2 cellular contexts compared by ENCODE assay signal in the genomic region with DNA sequence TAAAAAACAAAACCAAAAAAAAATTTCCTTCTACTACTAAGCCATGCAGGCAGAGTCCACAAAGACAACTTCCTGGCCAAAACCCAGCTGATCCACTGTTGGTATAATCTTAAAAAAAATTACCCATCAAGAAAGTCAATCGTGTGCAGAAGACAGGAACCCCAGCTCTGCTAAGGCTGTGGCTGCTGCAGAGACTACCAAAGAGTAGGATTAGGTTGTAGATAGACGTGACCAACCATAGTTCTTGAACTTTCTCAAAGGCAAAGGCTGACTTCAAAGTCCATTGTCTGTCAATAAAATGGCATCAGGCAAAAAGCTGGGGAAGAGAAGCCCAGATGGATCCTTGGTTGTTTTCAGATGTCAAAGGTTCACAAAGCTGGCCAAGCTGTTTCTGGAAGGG.
TF ChIP-seq lines count a peak whose summit lies in the region.

No MANE protein-coding gene starts in this region.

TF ChIP-seq in WTC11, 78 proteins besides CTCF, POLR2A, EP300 and RAD21:
- TF ChIP-seq ZNF121 (CRISPR knock-in tag; IDR thresholded peaks at IDR 0.05) (no peak), ZNF219 (CRISPR knock-in tag; IDR thresholded peaks at IDR 0.05; ENCODE audit: borderline replicate concordance) (no peak), ELF4 (CRISPR knock-in tag; IDR thresholded peaks at IDR 0.05; ENCODE audit: low read depth) (no peak), OVOL2 (CRISPR knock-in tag; IDR thresholded peaks at IDR 0.05; ENCODE audit: borderline replicate concordance) (no peak), GABPB1 (CRISPR knock-in tag; IDR thresholded peaks at IDR 0.05) (no peak), ESRRA (CRISPR knock-in tag; IDR thresholded peaks at IDR 0.05; ENCODE audit: borderline replicate concordance) (no peak), ZNF671 (CRISPR knock-in tag; IDR thresholded peaks at IDR 0.05) (no peak), NFE2L1 (CRISPR knock-in tag; IDR thresholded peaks at IDR 0.05) (no peak), NR3C1 (CRISPR knock-in tag; conservative IDR thresholded peaks at IDR 0.05; ENCODE audit: low read depth) (no peak), GRHL2 (CRISPR knock-in tag; IDR thresholded peaks at IDR 0.05; ENCODE audit: insufficient replicate concordance, severe bottlenecking) (no peak), TEAD4 (CRISPR knock-in tag; IDR thresholded peaks at IDR 0.05) (no peak), TP53 (CRISPR knock-in tag; IDR thresholded peaks at IDR 0.05) (no peak)
- TF ChIP-seq, protein P1, sequence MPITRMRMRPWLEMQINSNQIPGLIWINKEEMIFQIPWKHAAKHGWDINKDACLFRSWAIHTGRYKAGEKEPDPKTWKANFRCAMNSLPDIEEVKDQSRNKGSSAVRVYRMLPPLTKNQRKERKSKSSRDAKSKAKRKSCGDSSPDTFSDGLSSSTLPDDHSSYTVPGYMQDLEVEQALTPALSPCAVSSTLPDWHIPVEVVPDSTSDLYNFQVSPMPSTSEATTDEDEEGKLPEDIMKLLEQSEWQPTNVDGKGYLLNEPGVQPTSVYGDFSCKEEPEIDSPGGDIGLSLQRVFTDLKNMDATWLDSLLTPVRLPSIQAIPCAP (CRISPR knock-in tag; IDR thresholded peaks at IDR 0.05), result no peak
- TF ChIP-seq, protein P2, sequence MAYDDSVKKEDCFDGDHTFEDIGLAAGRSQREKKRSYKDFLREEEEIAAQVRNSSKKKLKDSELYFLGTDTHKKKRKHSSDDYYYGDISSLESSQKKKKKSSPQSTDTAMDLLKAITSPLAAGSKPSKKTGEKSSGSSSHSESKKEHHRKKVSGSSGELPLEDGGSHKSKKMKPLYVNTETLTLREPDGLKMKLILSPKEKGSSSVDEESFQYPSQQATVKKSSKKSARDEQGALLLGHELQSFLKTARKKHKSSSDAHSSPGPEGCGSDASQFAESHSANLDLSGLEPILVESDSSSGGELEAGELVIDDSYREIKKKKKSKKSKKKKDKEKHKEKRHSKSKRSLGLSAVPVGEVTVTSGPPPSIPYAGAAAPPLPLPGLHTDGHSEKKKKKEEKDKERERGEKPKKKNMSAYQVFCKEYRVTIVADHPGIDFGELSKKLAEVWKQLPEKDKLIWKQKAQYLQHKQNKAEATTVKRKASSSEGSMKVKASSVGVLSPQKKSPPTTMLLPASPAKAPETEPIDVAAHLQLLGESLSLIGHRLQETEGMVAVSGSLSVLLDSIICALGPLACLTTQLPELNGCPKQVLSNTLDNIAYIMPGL (CRISPR knock-in tag; IDR thresholded peaks at IDR 0.05), result no peak
- TF ChIP-seq, protein P3, sequence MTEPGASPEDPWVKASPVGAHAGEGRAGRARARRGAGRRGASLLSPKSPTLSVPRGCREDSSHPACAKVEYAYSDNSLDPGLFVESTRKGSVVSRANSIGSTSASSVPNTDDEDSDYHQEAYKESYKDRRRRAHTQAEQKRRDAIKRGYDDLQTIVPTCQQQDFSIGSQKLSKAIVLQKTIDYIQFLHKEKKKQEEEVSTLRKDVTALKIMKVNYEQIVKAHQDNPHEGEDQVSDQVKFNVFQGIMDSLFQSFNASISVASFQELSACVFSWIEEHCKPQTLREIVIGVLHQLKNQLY (CRISPR knock-in tag; IDR thresholded peaks at IDR 0.05), result no peak
- TF ChIP-seq, protein P4, sequence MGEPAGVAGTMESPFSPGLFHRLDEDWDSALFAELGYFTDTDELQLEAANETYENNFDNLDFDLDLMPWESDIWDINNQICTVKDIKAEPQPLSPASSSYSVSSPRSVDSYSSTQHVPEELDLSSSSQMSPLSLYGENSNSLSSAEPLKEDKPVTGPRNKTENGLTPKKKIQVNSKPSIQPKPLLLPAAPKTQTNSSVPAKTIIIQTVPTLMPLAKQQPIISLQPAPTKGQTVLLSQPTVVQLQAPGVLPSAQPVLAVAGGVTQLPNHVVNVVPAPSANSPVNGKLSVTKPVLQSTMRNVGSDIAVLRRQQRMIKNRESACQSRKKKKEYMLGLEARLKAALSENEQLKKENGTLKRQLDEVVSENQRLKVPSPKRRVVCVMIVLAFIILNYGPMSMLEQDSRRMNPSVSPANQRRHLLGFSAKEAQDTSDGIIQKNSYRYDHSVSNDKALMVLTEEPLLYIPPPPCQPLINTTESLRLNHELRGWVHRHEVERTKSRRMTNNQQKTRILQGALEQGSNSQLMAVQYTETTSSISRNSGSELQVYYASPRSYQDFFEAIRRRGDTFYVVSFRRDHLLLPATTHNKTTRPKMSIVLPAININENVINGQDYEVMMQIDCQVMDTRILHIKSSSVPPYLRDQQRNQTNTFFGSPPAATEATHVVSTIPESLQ (CRISPR knock-in tag; IDR thresholded peaks at IDR 0.05), result no peak
- TF ChIP-seq, protein P5, sequence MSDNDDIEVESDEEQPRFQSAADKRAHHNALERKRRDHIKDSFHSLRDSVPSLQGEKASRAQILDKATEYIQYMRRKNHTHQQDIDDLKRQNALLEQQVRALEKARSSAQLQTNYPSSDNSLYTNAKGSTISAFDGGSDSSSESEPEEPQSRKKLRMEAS (CRISPR knock-in tag; IDR thresholded peaks at IDR 0.05), result no peak
- TF ChIP-seq, protein P6, sequence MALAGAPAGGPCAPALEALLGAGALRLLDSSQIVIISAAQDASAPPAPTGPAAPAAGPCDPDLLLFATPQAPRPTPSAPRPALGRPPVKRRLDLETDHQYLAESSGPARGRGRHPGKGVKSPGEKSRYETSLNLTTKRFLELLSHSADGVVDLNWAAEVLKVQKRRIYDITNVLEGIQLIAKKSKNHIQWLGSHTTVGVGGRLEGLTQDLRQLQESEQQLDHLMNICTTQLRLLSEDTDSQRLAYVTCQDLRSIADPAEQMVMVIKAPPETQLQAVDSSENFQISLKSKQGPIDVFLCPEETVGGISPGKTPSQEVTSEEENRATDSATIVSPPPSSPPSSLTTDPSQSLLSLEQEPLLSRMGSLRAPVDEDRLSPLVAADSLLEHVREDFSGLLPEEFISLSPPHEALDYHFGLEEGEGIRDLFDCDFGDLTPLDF (CRISPR knock-in tag; IDR thresholded peaks at IDR 0.05), result no peak
- TF ChIP-seq, protein P7, sequence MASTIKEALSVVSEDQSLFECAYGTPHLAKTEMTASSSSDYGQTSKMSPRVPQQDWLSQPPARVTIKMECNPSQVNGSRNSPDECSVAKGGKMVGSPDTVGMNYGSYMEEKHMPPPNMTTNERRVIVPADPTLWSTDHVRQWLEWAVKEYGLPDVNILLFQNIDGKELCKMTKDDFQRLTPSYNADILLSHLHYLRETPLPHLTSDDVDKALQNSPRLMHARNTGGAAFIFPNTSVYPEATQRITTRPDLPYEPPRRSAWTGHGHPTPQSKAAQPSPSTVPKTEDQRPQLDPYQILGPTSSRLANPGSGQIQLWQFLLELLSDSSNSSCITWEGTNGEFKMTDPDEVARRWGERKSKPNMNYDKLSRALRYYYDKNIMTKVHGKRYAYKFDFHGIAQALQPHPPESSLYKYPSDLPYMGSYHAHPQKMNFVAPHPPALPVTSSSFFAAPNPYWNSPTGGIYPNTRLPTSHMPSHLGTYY (CRISPR knock-in tag; IDR thresholded peaks at IDR 0.05), result no peak
- TF ChIP-seq, protein P8, sequence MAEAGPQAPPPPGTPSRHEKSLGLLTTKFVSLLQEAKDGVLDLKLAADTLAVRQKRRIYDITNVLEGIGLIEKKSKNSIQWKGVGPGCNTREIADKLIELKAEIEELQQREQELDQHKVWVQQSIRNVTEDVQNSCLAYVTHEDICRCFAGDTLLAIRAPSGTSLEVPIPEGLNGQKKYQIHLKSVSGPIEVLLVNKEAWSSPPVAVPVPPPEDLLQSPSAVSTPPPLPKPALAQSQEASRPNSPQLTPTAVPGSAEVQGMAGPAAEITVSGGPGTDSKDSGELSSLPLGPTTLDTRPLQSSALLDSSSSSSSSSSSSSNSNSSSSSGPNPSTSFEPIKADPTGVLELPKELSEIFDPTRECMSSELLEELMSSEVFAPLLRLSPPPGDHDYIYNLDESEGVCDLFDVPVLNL (CRISPR knock-in tag; IDR thresholded peaks at IDR 0.05; ENCODE audit: borderline replicate concordance, low read depth), result no peak

TF ChIP-seq in endothelial cell of umbilical vein, 7 proteins besides CTCF, POLR2A, EP300 and RAD21:
- TF ChIP-seq JUN (IDR thresholded peaks at IDR 0.05; ENCODE audit: borderline replicate concordance, insufficient read depth, insufficient read length, low read depth) (no peak), EZH2 (IDR thresholded peaks at IDR 0.05; ENCODE audit: borderline replicate concordance, low read depth, low read length, severe bottlenecking) (no peak), GATA2 (IDR thresholded peaks at IDR 0.05; ENCODE audit: insufficient read depth, insufficient read length, low read depth, low read length) (no peak), MYC (IDR thresholded peaks at IDR 0.05; ENCODE audit: low read depth, low read length) (no peak), POLR2AphosphoS5 (IDR thresholded peaks at IDR 0.05; ENCODE audit: insufficient read depth, low read depth, low read length) (no peak), FOS (IDR thresholded peaks at IDR 0.05; ENCODE audit: borderline replicate concordance, insufficient read depth, low read length) (no peak)
- TF ChIP-seq, protein P5 (IDR thresholded peaks at IDR 0.05; ENCODE audit: insufficient read depth, insufficient read length), result no peak
TF ChIP-seq in endothelial cell of umbilical vein: peak in this region for 0.
